3 cellular contexts compared by ENCODE assay signal in the genomic region with DNA sequence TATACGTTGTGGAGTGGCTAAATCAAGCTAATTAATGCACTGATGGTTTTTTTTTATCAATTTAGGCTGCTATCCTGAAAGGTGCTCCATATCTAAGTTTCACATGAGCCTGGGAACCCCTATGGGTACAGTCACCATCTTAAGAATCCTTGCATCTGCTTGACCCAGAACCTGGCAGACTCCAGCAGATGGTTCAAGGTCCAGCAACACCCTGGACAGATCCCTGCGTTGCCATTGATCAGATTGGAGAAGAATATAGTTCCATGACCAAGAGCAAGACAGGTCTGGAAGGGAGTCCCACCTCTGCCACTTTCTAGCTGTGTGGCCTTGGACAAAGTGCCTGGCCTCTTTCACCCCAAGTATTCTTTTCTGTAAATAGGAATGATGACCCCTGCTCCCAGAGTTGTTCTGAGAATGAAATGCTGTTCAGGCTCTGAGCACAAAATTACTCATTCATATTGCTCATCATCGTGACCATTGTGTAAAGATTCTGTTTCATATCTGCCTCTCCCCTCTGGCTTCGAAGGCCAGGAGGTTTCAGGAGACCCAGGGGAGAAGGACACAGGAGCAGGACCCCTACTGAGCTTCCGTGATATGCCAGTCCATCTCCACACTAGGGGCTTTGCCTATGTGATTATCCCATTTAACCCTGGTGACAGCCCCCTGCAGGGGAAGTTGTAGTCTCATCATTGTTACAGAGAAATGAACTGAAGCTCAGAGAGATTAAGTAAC.
TF ChIP-seq lines count a peak whose summit lies in the region.

No MANE protein-coding gene starts in this region.

TF ChIP-seq in HCT116, 20 proteins besides CTCF, POLR2A, EP300 and RAD21:
- TF ChIP-seq REST (IDR thresholded peaks at IDR 0.05; ENCODE audit: low read depth) (no peak), FOSL1 (IDR thresholded peaks at IDR 0.05; ENCODE audit: low read depth) (no peak; the same call in 1 of the 2 replicates), EZH2 (IDR thresholded peaks at IDR 0.05) (no peak), POLR2AphosphoS5 (IDR thresholded peaks at IDR 0.05; ENCODE audit: low read depth, low read length) (no peak), YY1 (IDR thresholded peaks at IDR 0.05; ENCODE audit: extremely low read depth, insufficient replicate concordance, low read depth, low read length) (no peak), EGR1 (IDR thresholded peaks at IDR 0.05; ENCODE audit: low read depth) (no peak), MAX (IDR thresholded peaks at IDR 0.05) (no peak), CEBPB (IDR thresholded peaks at IDR 0.05; ENCODE audit: low read depth) (no peak), ZNF274 (IDR thresholded peaks at IDR 0.05; ENCODE audit: low read depth, low read length) (no peak), SRF (IDR thresholded peaks at IDR 0.05; ENCODE audit: low read depth) (no peak)
- TF ChIP-seq, protein P1, sequence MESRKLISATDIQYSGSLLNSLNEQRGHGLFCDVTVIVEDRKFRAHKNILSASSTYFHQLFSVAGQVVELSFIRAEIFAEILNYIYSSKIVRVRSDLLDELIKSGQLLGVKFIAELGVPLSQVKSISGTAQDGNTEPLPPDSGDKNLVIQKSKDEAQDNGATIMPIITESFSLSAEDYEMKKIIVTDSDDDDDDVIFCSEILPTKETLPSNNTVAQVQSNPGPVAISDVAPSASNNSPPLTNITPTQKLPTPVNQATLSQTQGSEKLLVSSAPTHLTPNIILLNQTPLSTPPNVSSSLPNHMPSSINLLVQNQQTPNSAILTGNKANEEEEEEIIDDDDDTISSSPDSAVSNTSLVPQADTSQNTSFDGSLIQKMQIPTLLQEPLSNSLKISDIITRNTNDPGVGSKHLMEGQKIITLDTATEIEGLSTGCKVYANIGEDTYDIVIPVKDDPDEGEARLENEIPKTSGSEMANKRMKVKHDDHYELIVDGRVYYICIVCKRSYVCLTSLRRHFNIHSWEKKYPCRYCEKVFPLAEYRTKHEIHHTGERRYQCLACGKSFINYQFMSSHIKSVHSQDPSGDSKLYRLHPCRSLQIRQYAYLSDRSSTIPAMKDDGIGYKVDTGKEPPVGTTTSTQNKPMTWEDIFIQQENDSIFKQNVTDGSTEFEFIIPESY (IDR thresholded peaks at IDR 0.05; ENCODE audit: extremely low read depth, insufficient replicate concordance, low read length) = no peak
- TF ChIP-seq, protein P2, sequence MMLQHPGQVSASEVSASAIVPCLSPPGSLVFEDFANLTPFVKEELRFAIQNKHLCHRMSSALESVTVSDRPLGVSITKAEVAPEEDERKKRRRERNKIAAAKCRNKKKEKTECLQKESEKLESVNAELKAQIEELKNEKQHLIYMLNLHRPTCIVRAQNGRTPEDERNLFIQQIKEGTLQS (IDR thresholded peaks at IDR 0.05) = no peak

TF ChIP-seq in SK-N-SH treated with all-trans-retinoic acid at 6 μM for 48 hours, 23 proteins besides CTCF, POLR2A, EP300 and RAD21 (continued from another document):
- TF ChIP-seq, protein P3, sequence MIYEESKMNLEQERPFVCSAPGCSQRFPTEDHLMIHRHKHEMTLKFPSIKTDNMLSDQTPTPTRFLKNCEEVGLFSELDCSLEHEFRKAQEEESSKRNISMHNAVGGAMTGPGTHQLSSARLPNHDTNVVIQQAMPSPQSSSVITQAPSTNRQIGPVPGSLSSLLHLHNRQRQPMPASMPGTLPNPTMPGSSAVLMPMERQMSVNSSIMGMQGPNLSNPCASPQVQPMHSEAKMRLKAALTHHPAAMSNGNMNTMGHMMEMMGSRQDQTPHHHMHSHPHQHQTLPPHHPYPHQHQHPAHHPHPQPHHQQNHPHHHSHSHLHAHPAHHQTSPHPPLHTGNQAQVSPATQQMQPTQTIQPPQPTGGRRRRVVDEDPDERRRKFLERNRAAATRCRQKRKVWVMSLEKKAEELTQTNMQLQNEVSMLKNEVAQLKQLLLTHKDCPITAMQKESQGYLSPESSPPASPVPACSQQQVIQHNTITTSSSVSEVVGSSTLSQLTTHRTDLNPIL (CRISPR knock-in tag; IDR thresholded peaks at IDR 0.05; ENCODE audit: low read depth) = no peak
- TF ChIP-seq SNAI2 (CRISPR knock-in tag; IDR thresholded peaks at IDR 0.05) (no peak), CSDC2 (CRISPR knock-in tag; IDR thresholded peaks at IDR 0.05) (no peak), OSR1 (CRISPR knock-in tag; IDR thresholded peaks at IDR 0.05) (no peak), TCF4 (CRISPR knock-in tag; IDR thresholded peaks at IDR 0.05; ENCODE audit: borderline replicate concordance) (no peak), BACH2 (CRISPR knock-in tag; IDR thresholded peaks at IDR 0.05; ENCODE audit: borderline replicate concordance) (no peak), ARNTL (CRISPR knock-in tag; IDR thresholded peaks at IDR 0.05; ENCODE audit: borderline replicate concordance, low read depth) (no peak), ZC3H10 (CRISPR knock-in tag; IDR thresholded peaks at IDR 0.05) (no peak), ZNF8 (CRISPR knock-in tag; IDR thresholded peaks at IDR 0.05) (no peak), ZFP30 (CRISPR knock-in tag; IDR thresholded peaks at IDR 0.05) (no peak), GLIS3 (CRISPR knock-in tag; IDR thresholded peaks at IDR 0.05) (no peak), ZNF565 (CRISPR knock-in tag; conservative IDR thresholded peaks at IDR 0.05; ENCODE audit: low read depth) (no peak)
TF ChIP-seq in SK-N-SH treated with all-trans-retinoic acid at 6 μM for 48 hours: peak in this region for 0.

TF ChIP-seq in WTC11, 78 proteins besides CTCF, POLR2A, EP300 and RAD21 (continued from another document):
- no peak for TF ChIP-seq KAT7 (CRISPR knock-in tag; IDR thresholded peaks at IDR 0.05; ENCODE audit: borderline replicate concordance)
- no peak for TF ChIP-seq ZNF425 (CRISPR knock-in tag; conservative IDR thresholded peaks at IDR 0.05)
- no peak for TF ChIP-seq EMX1 (CRISPR knock-in tag; IDR thresholded peaks at IDR 0.05)
- TF ChIP-seq ZNF281 (CRISPR knock-in tag; IDR thresholded peaks at IDR 0.05) = no peak
- no peak for TF ChIP-seq MXD4 (CRISPR knock-in tag; IDR thresholded peaks at IDR 0.05; ENCODE audit: borderline replicate concordance)
- TF ChIP-seq, protein P4, sequence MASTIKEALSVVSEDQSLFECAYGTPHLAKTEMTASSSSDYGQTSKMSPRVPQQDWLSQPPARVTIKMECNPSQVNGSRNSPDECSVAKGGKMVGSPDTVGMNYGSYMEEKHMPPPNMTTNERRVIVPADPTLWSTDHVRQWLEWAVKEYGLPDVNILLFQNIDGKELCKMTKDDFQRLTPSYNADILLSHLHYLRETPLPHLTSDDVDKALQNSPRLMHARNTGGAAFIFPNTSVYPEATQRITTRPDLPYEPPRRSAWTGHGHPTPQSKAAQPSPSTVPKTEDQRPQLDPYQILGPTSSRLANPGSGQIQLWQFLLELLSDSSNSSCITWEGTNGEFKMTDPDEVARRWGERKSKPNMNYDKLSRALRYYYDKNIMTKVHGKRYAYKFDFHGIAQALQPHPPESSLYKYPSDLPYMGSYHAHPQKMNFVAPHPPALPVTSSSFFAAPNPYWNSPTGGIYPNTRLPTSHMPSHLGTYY (CRISPR knock-in tag; IDR thresholded peaks at IDR 0.05) = no peak
- no peak for TF ChIP-seq NFATC4 (CRISPR knock-in tag; IDR thresholded peaks at IDR 0.05)
